30 cellular contexts compared by ENCODE assay signal in genomic region chr3:54861248-54862067, GRCh38.
A peak's percentile ranks its signal among the peaks of the same experiment; 100 is the strongest.
DNase-seq lines count a peak whose midpoint lies in the region; ATAC-seq, FAIRE-seq and TF ChIP-seq lines count a peak whose summit lies in the region.
"Had no signal": no experiment of that assay in that cellular context is flagged by ENCODE, and none has a peak within 500 bp of the region (broad histone marks: within the 10 kb centered on the region; RNA-seq: fewer than 3 reads in every experiment).

No MANE protein-coding gene starts in this region.

- H3K4me2 ChIP-seq in HepG2 (ENCODE audit: low read depth, low read length) = no peak overlapping the region
- no peak overlapping the region for H3K4me2 ChIP-seq in neuronal stem cell (ENCODE audit: insufficient read depth, low read length, poor library complexity, severe bottlenecking)
- H3K4me2 ChIP-seq: GM23338, smooth muscle cell had no signal

- no peak overlapping the region for H3K4me3 Mint-ChIP-seq in naive thymus-derived CD4-positive, alpha-beta T cell
- H3K4me3 Mint-ChIP-seq: GM23338; natural killer cell; T-helper 1 cell treated with Interleukin-12 subunit alpha and Interleukin-12 subunit beta and Interleukin-4 antibody, amounts not matched to agents 30 μg/mL and 1 μg/mL, for 36 hours; WTC11 had no signal

- intact Hi-C loops in HepG2 (cut with micrococcal nuclease; ENCODE audit: unreplicated experiment) (no loop called here), right lobe of liver (cut with DNase I) (no loop called here)
- intact Hi-C loops in naive thymus-derived CD4-positive, alpha-beta T cell (cut with micrococcal nuclease) = no loop called here

- no peak overlapping the region for H3K4ac ChIP-seq in neuronal stem cell (ENCODE audit: low read length)

- no peaks in the 10 kb centered on the region for H4K20me1 ChIP-seq in HepG2 (ENCODE audit: insufficient read depth, low read length)

- H3K9me3 ChIP-seq in HepG2 (ENCODE audit: low read length) (no peaks in the 10 kb centered on the region), right lobe of liver (no peaks in the 10 kb centered on the region), neuronal stem cell (replicated peaks in 1 of 2; ENCODE audit: control insufficient read depth in 2 of 2, insufficient read depth in 1 of 2, low read depth in 1 of 2, low read length in 2 of 2) (no peaks in the 10 kb centered on the region)
- H3K9me3 ChIP-seq in naive thymus-derived CD4-positive, alpha-beta T cell (ENCODE audit: control insufficient read depth in 2 of 3, low read length in 3 of 3) = no peaks in the 10 kb centered on the region

- H2BK120ac ChIP-seq in neuronal stem cell (ENCODE audit: low read depth, low read length) = no peak overlapping the region

- H3K9ac ChIP-seq in HepG2 (ENCODE audit: insufficient read depth, low read depth, low read length) = no peak overlapping the region
- no peak overlapping the region for H3K9ac ChIP-seq in neuronal stem cell (ENCODE audit: low read depth, low read length, poor library complexity)

- H2AK5ac ChIP-seq in neuronal stem cell (ENCODE audit: low read depth, low read length) = no peak overlapping the region

- H3K18ac ChIP-seq in neuronal stem cell (ENCODE audit: low read length) = peak overlapping the region; percentile 49

- H4K91ac ChIP-seq in neuronal stem cell (ENCODE audit: low read depth, low read length, poor library complexity) = no peak overlapping the region

- H4K8ac ChIP-seq in neuronal stem cell (ENCODE audit: low read depth, low read length) = no peak overlapping the region

- no peak for ATAC-seq in HepG2
- no peak for ATAC-seq in right lobe of liver
- ATAC-seq in HG03159 (IDR thresholded peaks at IDR 0.05; ENCODE audit: unreplicated experiment) = no peak
- no peak for ATAC-seq in naive thymus-derived CD4-positive, alpha-beta T cell
- ATAC-seq: GM23338, natural killer cell, WTC11 had no signal

- H3K4me1 Mint-ChIP-seq in naive thymus-derived CD4-positive, alpha-beta T cell = no peaks in the 10 kb centered on the region
- H3K4me1 Mint-ChIP-seq: natural killer cell had no signal

- H3K27me3 Mint-ChIP-seq in naive thymus-derived CD4-positive, alpha-beta T cell = peaks cover 0 to 8% (median 6%) of the 10 kb centered on the region in 5 donors

- peaks cover 2 to 4% of the 10 kb centered on the region in 2 experiments; a peak in 2 of 5 replicates for H3K27me3 ChIP-seq in HepG2 (ENCODE audit: control insufficient read depth in 1 of 2, insufficient read depth in 2 of 2, low read length in 2 of 2)
- no peaks in the 10 kb centered on the region for H3K27me3 ChIP-seq in right lobe of liver
- H3K27me3 ChIP-seq in neuronal stem cell (ENCODE audit: control insufficient read depth in 3 of 3, insufficient read depth in 3 of 3, low read depth in 1 of 3, low read length in 3 of 3) = no peaks in the 10 kb centered on the region
- H3K27me3 ChIP-seq in naive thymus-derived CD4-positive, alpha-beta T cell (ENCODE audit: control insufficient read depth in 2 of 2, insufficient read depth in 2 of 2, low read length in 2 of 2) = no peaks in the 10 kb centered on the region

- TF ChIP-seq EP300 in HepG2 (IDR thresholded peaks at IDR 0.05; ENCODE audit: low read depth in 2 of 2, low read length in 2 of 2) (no peak), HepG2 (CRISPR knock-in tag; IDR thresholded peaks at IDR 0.05; ENCODE audit: borderline replicate concordance) (no peak)

- H3K23ac ChIP-seq in neuronal stem cell (ENCODE audit: low read depth, low read length, poor library complexity) = no peak overlapping the region

- POLR2A ChIA-PET in HepG2 (lab: Yijun Ruan, JAX) = no interaction called here
- POLR2A ChIA-PET in naive thymus-derived CD4-positive, alpha-beta T cell (lab: Charles Lee) = no interaction called here

- no peak for TF ChIP-seq CTCF in HepG2 (CRISPR knock-in tag; IDR thresholded peaks at IDR 0.05)
- TF ChIP-seq CTCF in right lobe of liver (IDR thresholded peaks at IDR 0.05) = no peak

- 7% methylated on average over 9 of the region's 9 CpGs for WGBS in HepG2 (ENCODE audit: low lambda C conversion rate)
- 39% methylated on average over 7 of the region's 9 CpGs for WGBS in right lobe of liver (ENCODE audit: insufficient coverage, low coverage, low lambda C conversion rate, missing lambda C conversion rate)
- no CpG with 5 or more reads among the region's 9 CpGs for WGBS in neuronal stem cell (ENCODE audit: extremely low coverage in 2 of 2, insufficient read length in 2 of 2, insufficient replicate concordance in 1 of 2), 2 donors

- no TSS peak for BruUV-seq in HepG2 (replicated peaks; lab: Mats Ljungman, UMichigan)

- H3K79me2 ChIP-seq in HepG2 (ENCODE audit: insufficient read depth, low read length) = no peaks in the 10 kb centered on the region

- no peak for TF ChIP-seq RAD21 in HepG2 (CRISPR knock-in tag; IDR thresholded peaks at IDR 0.05)

- no peaks in the 10 kb centered on the region for H3K4me1 ChIP-seq in HepG2 (ENCODE audit: insufficient read depth, low read length)
- H3K4me1 ChIP-seq in right lobe of liver = no peaks in the 10 kb centered on the region
- H3K4me1 ChIP-seq in neuronal stem cell (ENCODE audit: control insufficient read depth in 2 of 2, insufficient read depth in 1 of 2, low read depth in 1 of 2, low read length in 2 of 2) = peaks cover 2 to 15% of the 10 kb centered on the region in 2 donors
- no peaks in the 10 kb centered on the region for H3K4me1 ChIP-seq in naive thymus-derived CD4-positive, alpha-beta T cell (ENCODE audit: control insufficient read depth in 2 of 2, insufficient read depth in 2 of 2, low read length in 2 of 2)

- no peaks in the 10 kb centered on the region for H3K36me3 ChIP-seq in HepG2 (replicated peaks in 1 of 2; ENCODE audit: control insufficient read depth in 1 of 2, insufficient read depth in 2 of 2, low read length in 2 of 2)
- no peaks in the 10 kb centered on the region for H3K36me3 ChIP-seq in right lobe of liver
- no peaks in the 10 kb centered on the region for H3K36me3 ChIP-seq in neuronal stem cell (replicated peaks in 1 of 2; ENCODE audit: control insufficient read depth in 2 of 2, insufficient read depth in 2 of 2, low read length in 2 of 2)
- H3K36me3 ChIP-seq in naive thymus-derived CD4-positive, alpha-beta T cell (ENCODE audit: control insufficient read depth in 2 of 3, insufficient read depth in 3 of 3, low read length in 3 of 3) = no peaks in the 10 kb centered on the region

- H3K27ac ChIP-seq in HepG2 (ENCODE audit: extremely low read length, insufficient read depth, low read length) (no peak overlapping the region), right lobe of liver (no peak overlapping the region), neuronal stem cell (replicated peaks; ENCODE audit: low read length) (no peak overlapping the region)
- no peak overlapping the region for H3K27ac ChIP-seq in naive thymus-derived CD4-positive, alpha-beta T cell (ENCODE audit: low read depth, low read length)

- no peak overlapping the region for H2BK15ac ChIP-seq in neuronal stem cell (ENCODE audit: low read length)

- H2AFZ ChIP-seq in HepG2 (ENCODE audit: low read length) (no peak overlapping the region), neuronal stem cell (ENCODE audit: low read length) (no peak overlapping the region)
- H2AFZ ChIP-seq: GM23338 had no signal

- no peak overlapping the region for H3K27ac Mint-ChIP-seq in naive thymus-derived CD4-positive, alpha-beta T cell
- H3K27ac Mint-ChIP-seq: GM23338; natural killer cell; T-helper 1 cell treated with Interleukin-12 subunit alpha and Interleukin-12 subunit beta and Interleukin-4 antibody, amounts not matched to agents 30 μg/mL and 1 μg/mL, for 36 hours; WTC11 had no signal

- no peak overlapping the region for H3K14ac ChIP-seq in neuronal stem cell (ENCODE audit: low read length)

- no peak for FAIRE-seq in HepG2 (lab: Jason Lieb, UNC)
- FAIRE-seq: A204.1, D721Med, endothelial cell of umbilical vein, G401.6 had no signal

- H3K79me1 ChIP-seq in neuronal stem cell (ENCODE audit: low read depth, low read length) = no peaks in the 10 kb centered on the region

- peaks cover 0 to 3% (median 0%) of the 10 kb centered on the region in 11 donors for H3K9me3 Mint-ChIP-seq in naive thymus-derived CD4-positive, alpha-beta T cell
- H3K9me3 Mint-ChIP-seq: GM23338; T-helper 1 cell treated with Interleukin-12 subunit alpha and Interleukin-12 subunit beta and Interleukin-4 antibody, amounts not matched to agents 30 μg/mL and 1 μg/mL, for 36 hours; WTC11 had no signal

- H3K36me3 Mint-ChIP-seq in naive thymus-derived CD4-positive, alpha-beta T cell = no peaks in the 10 kb centered on the region
- H3K36me3 Mint-ChIP-seq: natural killer cell, WTC11 had no signal

- in situ Hi-C loops in HepG2 (cut with HindIII; ENCODE audit: extremely low pct_ligation_motif_present, low pct_unique_long_range_greater_than_20kb) = loop anchor here (25.0 kb wide), 3 partner anchors 876 to 1401 kb away; no protein-coding TSS in a partner anchor

- TF ChIP-seq POLR2A in HepG2 (IDR thresholded peaks at IDR 0.05; ENCODE audit: insufficient read depth in 1 of 2, low read depth in 2 of 2, low read length in 2 of 2) (no peak), right lobe of liver (IDR thresholded peaks at IDR 0.05) (no peak)

- H3K4me3 ChIP-seq in HepG2 (replicated peaks in 1 of 3; ENCODE audit: insufficient read depth in 1 of 3, low read depth in 2 of 3, low read length in 3 of 3) (no peak overlapping the region), right lobe of liver (no peak overlapping the region), neuronal stem cell (ENCODE audit: low read length in 2 of 2) (peak overlapping the region in 1 of 2 donors; percentile 44)
- no peak overlapping the region for H3K4me3 ChIP-seq in naive thymus-derived CD4-positive, alpha-beta T cell (ENCODE audit: low read length)
- H3K4me3 ChIP-seq: GM23338, smooth muscle cell had no signal

- CTCF ChIA-PET in HepG2 (lab: Yijun Ruan, JAX; ENCODE audit: low intra/inter-chr PET ratio, low total read pairs) = no interaction called here
- CTCF ChIA-PET in naive thymus-derived CD4-positive, alpha-beta T cell (lab: Charles Lee) = no interaction called here

- DNase-seq in HepG2 (ENCODE audit: low spot score) (no peak), right lobe of liver (no peak), fibroblast of peridontal ligament (ENCODE audit: extremely low read depth) (peak; percentile 60), neuronal stem cell (ENCODE audit: low spot score) (no peak), HCEC 1CT (no peak), EL (no peak)
- no peak for DNase-seq in naive thymus-derived CD4-positive, alpha-beta T cell
- DNase-seq: activated CD4-positive, alpha-beta T cell treated with anti-CD3 and anti-CD28 coated beads, Interleukin-2, amount 50 U/mL, for 48 hours; activated effector memory CD4-positive, alpha-beta T cell treated with anti-CD3 and anti-CD28 coated beads, Interleukin-2, amount 50 U/mL, for 16 hours; C1 segment of cervical spinal cord; foreskin melanocyte; KG1; kidney glomerular epithelial cell; mesendoderm; natural killer cell; NCI-H1048; NCI-H1930; NCI-H226; NCI-H774; posterior cingulate gyrus; stimulated activated CD4-positive, alpha-beta T cell treated with anti-CD3 and anti-CD28 coated beads, Interleukin-4, amount 100 ng/mL, for 4 hours had no signal

- H2BK5ac ChIP-seq in neuronal stem cell (ENCODE audit: low read length) = no peak overlapping the region

- no peak overlapping the region for H2BK12ac ChIP-seq in neuronal stem cell (ENCODE audit: low read length)
